10 cellular contexts compared by ENCODE assay signal in genomic region chr1:68495532-68495931, GRCh38. TPM values are rescaled to one million over a fixed set of nuclear protein-coding genes. Genes with fewer than 3 reads are reported as not detected.
DNase-seq lines count a peak whose midpoint lies in the region; ATAC-seq, FAIRE-seq and TF ChIP-seq lines count a peak whose summit lies in the region.
"Had no signal": no experiment of that assay in that cellular context is flagged by ENCODE, and none has a peak within 500 bp of the region (broad histone marks: within the 10 kb centered on the region; RNA-seq: fewer than 3 reads in every experiment).

No MANE protein-coding gene starts in this region.

- DNase-seq in left ventricle myocardium inferior: no peak
- no peak for DNase-seq in left ventricle myocardium superior
- peak; percentile 9 for DNase-seq in NCI-H82 treated with DMSO at 0.1 percent for 48 hours (lab: John Stamatoyannopoulos, UW; ENCODE audit: unreplicated experiment)
- peak; percentile 31 for DNase-seq in endothelial cell of umbilical vein (ENCODE audit: low read depth, low spot score)
- no peak for DNase-seq in transverse colon
- no peak for DNase-seq in midbrain (lab: John Stamatoyannopoulos, UW)
- DNase-seq in kidney glomerular epithelial cell (lab: John Stamatoyannopoulos, UW): no peak
- DNase-seq: NCI-H187, occipital lobe had no signal

- H2AFZ ChIP-seq in endothelial cell of umbilical vein (ENCODE audit: low read depth, low read length): peak overlapping the region; percentile 100

- H3K4me2 ChIP-seq in endothelial cell of umbilical vein (ENCODE audit: insufficient read depth, low read length): peak overlapping the region; percentile 99

- dilution Hi-C loops in endothelial cell of umbilical vein (cut with MboI; ENCODE audit: extremely low pct_ligation_motif_present, low sequenced_read_pairs): no loop called here

- intact Hi-C loops in left ventricle myocardium inferior (cut with micrococcal nuclease) (no loop called here), left ventricle myocardium superior (cut with micrococcal nuclease) (no loop called here), endothelial cell of umbilical vein (cut with micrococcal nuclease) (loop anchor here (10.0 kb wide), 3 partner anchors 601 to 1859 kb away; partner anchors contain the start of genes ANKRD13C and LRRC7), transverse colon (cut with DNase I; ENCODE audit: low total_unique reads) (no loop called here)

- BruUV-seq in endothelial cell of umbilical vein (replicated peaks; lab: Mats Ljungman, UMichigan): no TSS peak

- POLR2A ChIA-PET in endothelial cell of umbilical vein (lab: Charles Lee): no interaction called here

- 53 to 67% methylated on average over 3 of the region's 3 CpGs for WGBS in transverse colon (ENCODE audit: low coverage in 1 of 2), 2 donors

- peak overlapping the region; percentile 97 for H3K9ac ChIP-seq in endothelial cell of umbilical vein (replicated peaks; ENCODE audit: extremely low read depth, insufficient read depth, low read length)

- peaks cover 44% of the 10 kb centered on the region for H3K79me2 ChIP-seq in endothelial cell of umbilical vein (ENCODE audit: control insufficient read depth, insufficient read depth, low read length)

- ATAC-seq in left ventricle myocardium superior: no peak
- no peak for ATAC-seq in GM21515 (IDR thresholded peaks at IDR 0.05; ENCODE audit: unreplicated experiment)

- FAIRE-seq in endothelial cell of umbilical vein (lab: Jason Lieb, UNC): no peak

- H3K36me3 ChIP-seq in left ventricle myocardium inferior (no peaks in the 10 kb centered on the region), endothelial cell of umbilical vein (ENCODE audit: control insufficient read depth in 2 of 2, extremely low read depth in 1 of 2, insufficient read depth in 2 of 2, low read length in 2 of 2) (peaks cover 0 to 5% of the 10 kb centered on the region in 2 experiments), transverse colon (no peaks in the 10 kb centered on the region)

- H3K9me1 ChIP-seq in endothelial cell of umbilical vein (replicated peaks; ENCODE audit: control insufficient read depth, extremely low read depth, insufficient read depth, low read length): no peaks in the 10 kb centered on the region

- peaks cover 18% of the 10 kb centered on the region for H3K4me1 ChIP-seq in left ventricle myocardium inferior
- peaks cover 22% of the 10 kb centered on the region for H3K4me1 ChIP-seq in endothelial cell of umbilical vein (ENCODE audit: control insufficient read depth, extremely low read depth, insufficient read depth, low read length)
- H3K4me1 ChIP-seq in transverse colon: peaks cover 4 to 35% (median 10%) of the 10 kb centered on the region in 4 donors

- no peak for TF ChIP-seq POLR2A in endothelial cell of umbilical vein (IDR thresholded peaks at IDR 0.05; ENCODE audit: low read depth, low read length)
- TF ChIP-seq POLR2A in transverse colon (IDR thresholded peaks at IDR 0.05): no peak

- TF ChIP-seq CTCF in left ventricle myocardium inferior (IDR thresholded peaks at IDR 0.05; ENCODE audit: borderline replicate concordance): no peak
- no peak for TF ChIP-seq CTCF in endothelial cell of umbilical vein (IDR thresholded peaks at IDR 0.05; ENCODE audit: extremely low read depth in 1 of 2, insufficient read depth in 1 of 2, low read depth in 1 of 2, low read length in 2 of 2)
- TF ChIP-seq CTCF in transverse colon (IDR thresholded peaks at IDR 0.05): no peak

- TF ChIP-seq EP300 in transverse colon (IDR thresholded peaks at IDR 0.05; ENCODE audit: low read depth): no peak

- no peaks in the 10 kb centered on the region for H4K20me1 ChIP-seq in endothelial cell of umbilical vein (replicated peaks; ENCODE audit: control insufficient read depth, extremely low read depth, insufficient read depth, low read length)

- CTCF ChIA-PET in endothelial cell of umbilical vein (lab: Charles Lee): interaction anchor here (0.8 to 2.8 kb wide), 5 partner anchors 8 to 375 kb away, joined by 3 to 10 read pairs (median 3); no protein-coding TSS in a partner anchor

- H3K9me3 ChIP-seq in left ventricle myocardium inferior (replicated peaks) (no peaks in the 10 kb centered on the region), endothelial cell of umbilical vein (replicated peaks; ENCODE audit: control insufficient read depth, insufficient read depth, low read length) (no peaks in the 10 kb centered on the region), transverse colon (no peaks in the 10 kb centered on the region)

- no peak overlapping the region for H3K27ac ChIP-seq in left ventricle myocardium inferior (replicated peaks)
- H3K27ac ChIP-seq in endothelial cell of umbilical vein (ENCODE audit: insufficient read depth, low read depth, low read length): peak overlapping the region; percentile 24
- peak overlapping the region in 3 of 4 donors; percentile 1 to 45 (median 19) for H3K27ac ChIP-seq in transverse colon

- H3K4me3 ChIP-seq in left ventricle myocardium inferior (peak overlapping the region; percentile 70), endothelial cell of umbilical vein (replicated peaks in 1 of 3; ENCODE audit: insufficient read depth in 1 of 3, low read depth in 1 of 3, low read length in 3 of 3) (peak overlapping the region in 2 of 3 experiments; percentile 99 to 100), transverse colon (no peak overlapping the region)

- in situ Hi-C loops in transverse colon (cut with MboI; ENCODE audit: low pct_ligation_motif_present in 1 of 4, low pct_unique_long_range_greater_than_20kb in 1 of 4, low sequenced_read_pairs in 3 of 4): no loop called here

- H3K27me3 ChIP-seq in left ventricle myocardium inferior (ENCODE audit: low read depth) (no peaks in the 10 kb centered on the region), endothelial cell of umbilical vein (ENCODE audit: control insufficient read depth in 2 of 2, insufficient read depth in 2 of 2, low read length in 2 of 2) (no peaks in the 10 kb centered on the region), transverse colon (no peaks in the 10 kb centered on the region)

TF ChIP-seq in endothelial cell of umbilical vein, 7 proteins besides CTCF, POLR2A, EP300 and RAD21:
- TF ChIP-seq MAX (IDR thresholded peaks at IDR 0.05; ENCODE audit: insufficient read depth, insufficient read length) (no peak), GATA2 (IDR thresholded peaks at IDR 0.05; ENCODE audit: insufficient read depth, insufficient read length, low read depth, low read length) (no peak), JUN (IDR thresholded peaks at IDR 0.05; ENCODE audit: borderline replicate concordance, insufficient read depth, insufficient read length, low read depth) (no peak), EZH2 (IDR thresholded peaks at IDR 0.05; ENCODE audit: borderline replicate concordance, low read depth, low read length, severe bottlenecking) (no peak), FOS (IDR thresholded peaks at IDR 0.05; ENCODE audit: borderline replicate concordance, insufficient read depth, low read length) (no peak), POLR2AphosphoS5 (IDR thresholded peaks at IDR 0.05; ENCODE audit: insufficient read depth, low read depth, low read length) (no peak), MYC (IDR thresholded peaks at IDR 0.05; ENCODE audit: low read depth, low read length) (no peak)
TF ChIP-seq in endothelial cell of umbilical vein: peak in this region for 0.

RNA-seq across cellular contexts. Expression of gene DEPDC1, which starts 1.4 kb away (rescaled TPM):
- 0.27 TPM for total RNA-seq in left ventricle myocardium inferior
- 0.45 TPM for total RNA-seq in left ventricle myocardium superior
- 26.0 and 30.4 TPM in 2 replicates for total RNA-seq in endothelial cell of umbilical vein
- polyA plus RNA-seq in endothelial cell of umbilical vein: 3.9 and 5.5 TPM in 2 replicates
- polyA plus RNA-seq in endothelial cell of umbilical vein (2011; cell fraction: cytosol; rRNA removed): 8.0 and 8.1 TPM in 2 replicates
- polyA plus RNA-seq in endothelial cell of umbilical vein (2011; cell fraction: nucleus; rRNA removed): 5.8 and 11.4 TPM in 2 replicates
- polyA plus RNA-seq in endothelial cell of umbilical vein (2012): 5.1 and 14.8 TPM in 2 replicates
- 5.0 and 6.0 TPM in 2 replicates for polyA minus RNA-seq in endothelial cell of umbilical vein
- 52.7 TPM for polyA minus RNA-seq in endothelial cell of umbilical vein (2011; cell fraction: cytosol; rRNA and poly(A)+ RNA removed)
- polyA minus RNA-seq in endothelial cell of umbilical vein (2011; cell fraction: nucleus; rRNA and poly(A)+ RNA removed): 5.9 and 9.0 TPM in 2 replicates
- total RNA-seq in transverse colon: 1 to 10 TPM in 3 of 4 donors, not detected in 1; 1.7 to 2.8 (median 2.7) TPM

RNA-seq across cellular contexts. Expression of gene RPE65, which starts 45.8 kb away (rescaled TPM):
- total RNA-seq in left ventricle myocardium inferior (not detected), left ventricle myocardium superior (not detected), endothelial cell of umbilical vein (not detected in 2 replicates), transverse colon (not detected)
- not detected in 2 replicates for polyA plus RNA-seq in endothelial cell of umbilical vein
- polyA plus RNA-seq in endothelial cell of umbilical vein (2011; cell fraction: cytosol; rRNA removed): not detected in 2 replicates
- not detected in 2 replicates for polyA plus RNA-seq in endothelial cell of umbilical vein (2011; cell fraction: nucleus; rRNA removed)
- polyA plus RNA-seq in endothelial cell of umbilical vein (2012): not detected in 2 replicates
- polyA minus RNA-seq in endothelial cell of umbilical vein: not detected in 2 replicates
- polyA minus RNA-seq in endothelial cell of umbilical vein (2011; cell fraction: cytosol; rRNA and poly(A)+ RNA removed): not detected
- not detected in 2 replicates for polyA minus RNA-seq in endothelial cell of umbilical vein (2011; cell fraction: nucleus; rRNA and poly(A)+ RNA removed)

Comparison
In these comparisons a context has a peak if more than half of its experiments do, and no peak if none do; other contexts are left out.
1. DNase-seq: peak in NCI-H82 treated with DMSO at 0.1 percent for 48 hours (single experiment) and endothelial cell of umbilical vein (single experiment); none in left ventricle myocardium inferior (single experiment), left ventricle myocardium superior (single experiment), transverse colon (single experiment), midbrain (single experiment) and kidney glomerular epithelial cell (single experiment).
2. H3K4me3 ChIP-seq: peak in left ventricle myocardium inferior (single experiment) and endothelial cell of umbilical vein (2 of 3); none in transverse colon (0 of 4).